Comparison of ENCODE assay signal across 1 cellular context in genomic region chr6:166361080-166361429, GRCh38.
TF ChIP-seq lines count a peak whose summit lies in the region.

No MANE protein-coding gene starts in this region.

TF ChIP-seq in K562, 482 proteins besides CTCF, POLR2A, EP300 and RAD21:
- TF ChIP-seq NRF1 (conservative IDR thresholded peaks at IDR 0.05 in 1 of 2, IDR thresholded peaks at IDR 0.05 in 1 of 2) (peak; percentile 34 to 45; a peak in 2 of 4 replicates), CEBPB (tag; IDR thresholded peaks at IDR 0.05) (0 out of 2 replicates have a peak, but pooled peaks have one; percentile 35), ZNF224 (CRISPR knock-in tag; IDR thresholded peaks at IDR 0.05) (no peak)
TF ChIP-seq in K562: peak in this region for 2.
